12 cellular contexts compared by ENCODE assay signal in the genomic region with DNA sequence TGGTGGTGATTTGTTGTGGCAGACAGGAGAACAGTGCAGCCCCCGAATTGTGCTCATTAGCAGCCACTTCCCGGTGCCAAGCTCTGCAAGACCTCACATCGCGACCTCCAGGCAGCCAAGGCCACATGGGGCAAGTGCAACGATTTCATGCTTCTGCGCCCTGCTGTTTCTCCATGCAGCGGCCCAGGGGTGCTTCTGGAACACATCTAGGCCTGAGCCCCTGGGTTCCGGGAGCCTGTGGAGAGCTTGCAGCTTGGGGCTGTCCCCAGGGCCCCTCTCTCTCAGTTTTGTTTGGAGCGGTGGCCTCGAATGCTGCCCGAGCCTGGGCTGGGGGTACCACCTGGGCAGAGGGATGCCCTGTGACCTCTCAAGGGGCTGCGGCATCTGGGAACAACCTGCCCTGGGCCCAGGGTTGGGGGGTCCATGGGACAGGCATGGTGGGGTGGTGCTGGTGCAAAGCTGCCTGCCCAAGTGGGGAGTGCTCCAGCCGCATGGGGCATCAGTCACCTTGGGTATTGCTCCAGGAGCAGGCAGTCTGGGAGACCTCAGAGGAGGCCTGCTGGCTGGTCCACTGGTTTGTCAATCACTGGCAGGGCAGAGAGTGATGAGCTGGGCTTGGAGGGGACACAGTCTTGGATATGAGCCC. TPM values are rescaled to one million over a fixed set of nuclear protein-coding genes. Genes with fewer than 3 reads are reported as not detected.
DNase-seq lines count a peak whose midpoint lies in the region; ATAC-seq, FAIRE-seq and TF ChIP-seq lines count a peak whose summit lies in the region.
"Had no signal": no experiment of that assay in that cellular context is flagged by ENCODE, and none has a peak within 500 bp of the region (broad histone marks: within the 10 kb centered on the region; RNA-seq: fewer than 3 reads in every experiment).

No MANE protein-coding gene starts in this region.

- H3K27ac ChIP-seq in 22Rv1 (peak overlapping the region; percentile 68; the same call in 1 of the 2 replicates), A673 (ENCODE audit: low read depth, low read length, poor library complexity, severe bottlenecking) (peak overlapping the region; percentile 49), Panc1 (ENCODE audit: low read length) (no peak overlapping the region), kidney (ENCODE audit: low read depth in 2 of 2, low read length in 2 of 2) (no peak overlapping the region)

- H3K4me1 ChIP-seq in A673 (ENCODE audit: insufficient read depth, low read length, poor library complexity, severe bottlenecking) (peaks cover 26% of the 10 kb centered on the region), Panc1 (ENCODE audit: control insufficient read depth, insufficient read depth, low read length) (peaks cover 28% of the 10 kb centered on the region), kidney (ENCODE audit: control insufficient read depth in 1 of 2, insufficient read depth in 1 of 2, low read depth in 1 of 2, low read length in 2 of 2) (peaks cover 6 to 12% of the 10 kb centered on the region in 2 donors)

- no peaks in the 10 kb centered on the region for H3K36me3 ChIP-seq in A673 (ENCODE audit: insufficient read depth, low read length, poor library complexity, severe bottlenecking)
- H3K36me3 ChIP-seq in Panc1 (ENCODE audit: control insufficient read depth, insufficient read depth, low read length) = no peaks in the 10 kb centered on the region
- H3K36me3 ChIP-seq in kidney (ENCODE audit: control insufficient read depth in 1 of 2, insufficient read depth in 2 of 2, low read length in 2 of 2) = no peaks in the 10 kb centered on the region

- no peak for DNase-seq in A673 (ENCODE audit: low spot score)
- DNase-seq in Panc1 (ENCODE audit: low read depth, low spot score) = no peak
- DNase-seq in kidney = peak; percentile 59
- DNase-seq in activated naive CD4-positive, alpha-beta T cell (lab: John Stamatoyannopoulos, UW) = no peak
- no peak for DNase-seq in NCI-H2081 (lab: John Stamatoyannopoulos, UW)

- no peak for TF ChIP-seq CTCF in 22Rv1 (IDR thresholded peaks at IDR 0.05)
- TF ChIP-seq CTCF in A673 (conservative IDR thresholded peaks at IDR 0.05; ENCODE audit: low read depth, low read length) = no peak
- no peak for TF ChIP-seq CTCF in Panc1 (IDR thresholded peaks at IDR 0.05)
- TF ChIP-seq CTCF in kidney (IDR thresholded peaks at IDR 0.05; ENCODE audit: borderline replicate concordance, extremely low read depth, insufficient read depth) = no peak

- POLR2A ChIA-PET in A673 (lab: Charles Lee; ENCODE audit: low non-redundant PET) = no interaction called here
- POLR2A ChIA-PET in Panc1 (lab: Charles Lee) = no interaction called here

- ATAC-seq in Panc1 = peak; percentile 7; the same call in 1 of the 2 replicates
- ATAC-seq in GM18520 (IDR thresholded peaks at IDR 0.05; ENCODE audit: unreplicated experiment) = no peak

- no TSS peak for BruUV-seq in A673 (replicated peaks; lab: Mats Ljungman, UMichigan)
- BruUV-seq in Panc1 (replicated peaks; lab: Mats Ljungman, UMichigan) = no TSS peak

- CTCF ChIA-PET in A673 (lab: Charles Lee) = interaction anchor here (1.3 to 1.6 kb wide), 3 partner anchors 30 to 569 kb away, joined by 10 to 27 read pairs (median 17); no protein-coding TSS in a partner anchor
- CTCF ChIA-PET in Panc1 (lab: Charles Lee) = interaction anchor here (0.6 kb wide), 1 partner anchor 539 kb away, joined by 9 read pairs; no protein-coding TSS in a partner anchor

- H3K4me3 ChIP-seq in A673 (ENCODE audit: low read depth, low read length, poor library complexity, severe bottlenecking) (no peak overlapping the region), Panc1 (ENCODE audit: low read depth in 2 of 2, low read length in 2 of 2) (no peak overlapping the region), kidney (ENCODE audit: low read length in 2 of 2) (no peak overlapping the region)
- H3K4me3 ChIP-seq: GM23338 had no signal

- intact Hi-C loops in A673 (cut with micrococcal nuclease; ENCODE audit: unreplicated experiment) = loop anchor here (1.0 to 10.0 kb wide), 7 partner anchors 196 to 584 kb away; no protein-coding TSS in a partner anchor
- intact Hi-C loops in Panc1 (cut with micrococcal nuclease; ENCODE audit: unreplicated experiment) = loop anchor here (5.0 to 10.0 kb wide), 3 partner anchors 114 to 574 kb away; a partner anchor contains a TSS
- intact Hi-C loops in kidney (cut with DNase I) = loop anchor here (5.0 kb wide), 1 partner anchor 547 kb away; no protein-coding TSS in a partner anchor

- in situ Hi-C loops in Panc1 (cut with HindIII; ENCODE audit: low pct_unique_long_range_greater_than_20kb, low sequenced_read_pairs) = no loop called here

- H3K9ac ChIP-seq in kidney (ENCODE audit: low read length in 2 of 2) = no peak overlapping the region

- FAIRE-seq in kidney (lab: Jason Lieb, UNC) = no peak
- FAIRE-seq: A204.1, G401.6, HepG2 had no signal

- H3K9me3 ChIP-seq in A673 (ENCODE audit: low read depth, low read length, poor library complexity, severe bottlenecking) = no peaks in the 10 kb centered on the region
- no peaks in the 10 kb centered on the region for H3K9me3 ChIP-seq in Panc1 (ENCODE audit: control insufficient read depth, insufficient read depth, low read depth, low read length)
- no peaks in the 10 kb centered on the region for H3K9me3 ChIP-seq in kidney (ENCODE audit: control insufficient read depth in 1 of 2, low read length in 2 of 2)

- H3K27me3 ChIP-seq in A673 (replicated peaks; ENCODE audit: insufficient read depth, low read depth, low read length, poor library complexity) = no peaks in the 10 kb centered on the region
- no peaks in the 10 kb centered on the region for H3K27me3 ChIP-seq in Panc1 (ENCODE audit: control insufficient read depth, insufficient read depth, low read length)

RNA-seq across cellular contexts. Expression of a gene that starts 51.8 kb away (rescaled TPM):
- 28.9 and 29.9 TPM in 2 replicates for total RNA-seq in A673 (2021)
- 20.6 TPM for total RNA-seq in Panc1 (2021; ENCODE audit: unreplicated experiment)
- 18.9 TPM for polyA plus RNA-seq in Panc1 (2012; ENCODE audit: insufficient read length)
- 22.4 TPM for total RNA-seq in kidney
- 12.9 TPM for polyA plus RNA-seq in kidney (ENCODE audit: insufficient read depth, low read depth, low replicate concordance)

RNA-seq across cellular contexts. Expression of a gene that starts 55.2 kb away (rescaled TPM):
- total RNA-seq in A673 (2021) (0.59 and 0.88 TPM in 2 replicates), Panc1 (2021; ENCODE audit: unreplicated experiment) (0.46 TPM), kidney (0.63 TPM)
- polyA plus RNA-seq in Panc1 (2012; ENCODE audit: insufficient read length) = 0.15 TPM
- 0.19 TPM for polyA plus RNA-seq in kidney (ENCODE audit: insufficient read depth, low read depth, low replicate concordance)
- polyA plus RNA-seq: CD4-positive, alpha-beta memory T cell; GM23338 had no signal

Comparison
In these comparisons a context has a peak if more than half of its experiments do, and no peak if none do; other contexts are left out.
1. H3K27ac ChIP-seq: peak in 22Rv1 (single experiment) and A673 (single experiment); none in Panc1 (single experiment) and kidney (0 of 2).